ENCODE assay signal across 8 cellular contexts in genomic region chr2:210027608-210028007, GRCh38.
"Had no signal": no experiment of that assay in that cellular context is flagged by ENCODE, and none has a peak within 500 bp of the region (broad histone marks: within the 10 kb centered on the region; RNA-seq: fewer than 3 reads in every experiment).

No MANE protein-coding gene starts in this region.

- H3K9me3 ChIP-seq: HAP-1 had no signal

- ATAC-seq: HCT116, HepG2 had no signal

- H3K4me3 Mint-ChIP-seq: IgD-negative memory B cell had no signal

- H3K27me3 Mint-ChIP-seq: IgD-negative memory B cell had no signal

- H3K4me1 Mint-ChIP-seq: IgD-negative memory B cell had no signal

- H3K4me3 ChIP-seq: GM23248, HAP-1 had no signal

- H3K27ac Mint-ChIP-seq: IgD-negative memory B cell had no signal

- H3K9me3 Mint-ChIP-seq: IgD-negative memory B cell had no signal

- DNase-seq: GM23248, GOT3, H7 had no signal

- H3K4me1 ChIP-seq: HAP-1 had no signal

- H3K27ac ChIP-seq: GM23248, HL-60 had no signal
